In the genomic region with DNA sequence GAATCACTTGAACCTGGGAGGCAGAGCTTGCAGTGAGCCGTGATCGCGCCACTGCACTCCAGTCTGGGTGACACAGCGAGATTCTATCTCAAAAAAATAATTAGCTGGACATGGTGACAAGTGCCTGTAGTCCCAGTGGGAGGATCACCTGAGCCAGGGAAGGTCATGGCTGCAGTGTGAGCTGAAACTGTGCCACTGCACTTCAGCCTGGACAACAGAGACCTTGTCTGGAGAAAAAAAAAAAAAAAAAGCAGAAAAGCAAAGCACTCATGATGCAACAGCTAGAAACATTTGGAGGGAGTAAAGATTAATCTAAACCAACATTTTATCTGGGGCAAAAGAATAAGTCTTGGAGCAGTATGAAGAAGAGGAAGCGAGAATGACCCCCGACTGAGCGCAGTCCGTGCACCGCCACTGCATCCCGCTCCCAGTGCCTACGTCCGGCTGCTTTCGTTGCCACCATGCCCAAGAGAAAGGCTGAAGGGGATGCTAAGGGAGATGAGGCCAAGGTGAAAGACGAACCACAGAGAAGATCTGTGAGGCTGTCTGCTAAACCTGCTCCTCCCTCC, we compare ENCODE assay signal across 1 cellular context.
TF ChIP-seq lines count a peak whose summit lies in the region.

No MANE protein-coding gene starts in this region.

TF ChIP-seq in HepG2, 621 proteins besides CTCF, POLR2A, EP300 and RAD21 (continued from another document):
- TF ChIP-seq ZNF317 (CRISPR knock-in tag; IDR thresholded peaks at IDR 0.05) (0 out of 2 replicates have a peak, but pooled peaks have one; percentile 43), SP5 (CRISPR knock-in tag; IDR thresholded peaks at IDR 0.05; ENCODE audit: borderline replicate concordance, low read depth) (0 out of 2 replicates have a peak, but pooled peaks have one; percentile 39)
